8 cellular contexts compared by ENCODE assay signal in genomic region chr2:109613922-109614714, GRCh38. TPM values are rescaled to one million over a fixed set of nuclear protein-coding genes. Genes with fewer than 3 reads are reported as not detected.
A peak's percentile ranks its signal among the peaks of the same experiment; 100 is the strongest.
DNase-seq lines count a peak whose midpoint lies in the region; ATAC-seq, FAIRE-seq and TF ChIP-seq lines count a peak whose summit lies in the region.

TSS of gene SEPTIN10 (minus strand) at chr2:109613966. CDS start at chr2:109613827, 139 bp downstream.
TSS of gene SOWAHC (plus strand) at chr2:109614364. CDS start at chr2:109614490, 126 bp downstream.

- ATAC-seq in HG02885 (IDR thresholded peaks at IDR 0.05; ENCODE audit: poor library complexity, unreplicated experiment) (peak; percentile 77), GM18511 (IDR thresholded peaks at IDR 0.05; ENCODE audit: unreplicated experiment) (no peak)

- peak; percentile 92 for FAIRE-seq in GM12892 (lab: Jason Lieb, UNC)

- no peaks in the 10 kb centered on the region for H3K9me3 Mint-ChIP-seq in activated CD4-positive, alpha-beta T cell treated with anti-CD3 and anti-CD28 coated beads, Interleukin-2, amount 10 ng/mL, durations not matched to agents 24 days and 14 days

- no peaks in the 10 kb centered on the region for H3K27me3 ChIP-seq in layer of hippocampus (ENCODE audit: control insufficient read depth, insufficient read depth, low read length)

- peak within 1 kb of the TSS; percentile 98 to 99 for H3K27ac ChIP-seq in coronary artery
- peak within 1 kb of the TSS; percentile 90 for H3K27ac ChIP-seq in layer of hippocampus (ENCODE audit: low read depth, low read length)

- H3K36me3 Mint-ChIP-seq in activated CD4-positive, alpha-beta T cell treated with anti-CD3 and anti-CD28 coated beads, Interleukin-2, amount 10 ng/mL, durations not matched to agents 24 days and 14 days (ENCODE audit: low read depth): peaks cover 2% of the 10 kb centered on the region

- H3K4me1 Mint-ChIP-seq in activated CD4-positive, alpha-beta T cell treated with anti-CD3 and anti-CD28 coated beads, Interleukin-2, amount 10 ng/mL, durations not matched to agents 24 days and 14 days: peaks cover 11% of the 10 kb centered on the region

- intact Hi-C loops in activated CD4-positive, alpha-beta T cell treated with anti-CD3 and anti-CD28 coated beads, Interleukin-2, amount 10 ng/mL, durations not matched to agents 24 days and 14 days (cut with micrococcal nuclease): no loop called here

- H3K27ac Mint-ChIP-seq in activated CD4-positive, alpha-beta T cell treated with anti-CD3 and anti-CD28 coated beads, Interleukin-2, amount 10 ng/mL, durations not matched to agents 24 days and 14 days: peak within 1 kb of the TSS; percentile 73

- H3K4me3 ChIP-seq in coronary artery: peak within 1 kb of the TSS; percentile 90

- TF ChIP-seq POLR2A in GM12892 (IDR thresholded peaks at IDR 0.05; ENCODE audit: low read depth, low read length): no peak

- no peak for TF ChIP-seq CTCF in coronary artery (IDR thresholded peaks at IDR 0.05)

- H3K27me3 Mint-ChIP-seq in activated CD4-positive, alpha-beta T cell treated with anti-CD3 and anti-CD28 coated beads, Interleukin-2, amount 10 ng/mL, durations not matched to agents 24 days and 14 days: peaks cover 72% of the 10 kb centered on the region

- peak within 1 kb of the TSS; percentile 90 for H3K4me3 Mint-ChIP-seq in activated CD4-positive, alpha-beta T cell treated with anti-CD3 and anti-CD28 coated beads, Interleukin-2, amount 10 ng/mL, durations not matched to agents 24 days and 14 days

- DNase-seq in GM12892 (ENCODE audit: insufficient read length) (peak; percentile 63), NCI-H2171 treated with DMSO at 0.1 percent for 48 hours (lab: John Stamatoyannopoulos, UW) (peak; percentile 97), coronary artery (ENCODE audit: low spot score) (peak; percentile 98)
- DNase-seq in activated CD4-positive, alpha-beta T cell treated with anti-CD3 and anti-CD28 coated beads, Interleukin-2, amount 10 ng/mL, durations not matched to agents 24 days and 14 days: peak; percentile 94
- DNase-seq in stimulated activated CD4-positive, alpha-beta T cell treated with anti-CD3 and anti-CD28 coated beads, Interleukin-15, amount 100 ng/mL, for 48 hours (ENCODE audit: low read depth in 2 of 2): peak; percentile 60 to 77

RNA-seq across cellular contexts. Expression of gene SEPTIN10, which starts in this region (rescaled TPM):
- polyA plus RNA-seq in GM12892 (2012; ENCODE audit: missing spikeins): 10.0 TPM
- 0.14 and 0.50 TPM in 2 replicates for total RNA-seq in activated CD4-positive, alpha-beta T cell treated with anti-CD3 and anti-CD28 coated beads, Interleukin-2, amount 10 ng/mL, durations not matched to agents 24 days and 14 days

RNA-seq across cellular contexts. Expression of gene SOWAHC, which starts in this region (rescaled TPM):
- polyA plus RNA-seq in GM12892 (2012; ENCODE audit: missing spikeins): 0.87 TPM
- 0.26 TPM in 2 replicates for total RNA-seq in activated CD4-positive, alpha-beta T cell treated with anti-CD3 and anti-CD28 coated beads, Interleukin-2, amount 10 ng/mL, durations not matched to agents 24 days and 14 days

Comparison
In these comparisons a context has a peak if more than half of its experiments do, and no peak if none do; other contexts are left out.
1. Peak in DNase-seq in activated CD4-positive, alpha-beta T cell treated with anti-CD3 and anti-CD28 coated beads, Interleukin-2, amount 10 ng/mL, durations not matched to agents 24 days and 14 days; RNA of the genes that start here not detected or under 1 TPM.